In genomic region chr3:179852117-179852886, GRCh38 we compare ENCODE assay signal across 7 cellular contexts.
DNase-seq lines count a peak whose midpoint lies in the region; ATAC-seq and TF ChIP-seq lines count a peak whose summit lies in the region.

No MANE protein-coding gene starts in this region.

- ATAC-seq in GM18861 (IDR thresholded peaks at IDR 0.05; ENCODE audit: unreplicated experiment) (peak; percentile 86), HG02981 (IDR thresholded peaks at IDR 0.05; ENCODE audit: unreplicated experiment) (peak; percentile 90), left lobe of liver (peak; percentile 38)

- WGBS in esophagus muscularis mucosa, result 79% methylated on average over 4 of the region's 4 CpGs

- no peak overlapping the region for H3K27ac ChIP-seq in esophagus muscularis mucosa (replicated peaks in 1 of 4)

- TF ChIP-seq CTCF in esophagus muscularis mucosa (IDR thresholded peaks at IDR 0.05), result no peak

- no peaks in the 10 kb centered on the region for H3K27me3 ChIP-seq in esophagus muscularis mucosa

- no peaks in the 10 kb centered on the region for H3K9me3 ChIP-seq in esophagus muscularis mucosa

- no peaks in the 10 kb centered on the region for H3K4me1 ChIP-seq in esophagus muscularis mucosa

- TF ChIP-seq EP300 in esophagus muscularis mucosa (IDR thresholded peaks at IDR 0.05), result no peak

- intact Hi-C loops in esophagus muscularis mucosa (cut with DNase I), result no loop called here

- DNase-seq in SIG-M5 treated with dmso at 0.1 percent for 504 hours (lab: John Stamatoyannopoulos, UW; ENCODE audit: unreplicated experiment), result peak; percentile 94
- DNase-seq in left lobe of liver (ENCODE audit: low spot score), result no peak
- DNase-seq in esophagus muscularis mucosa (ENCODE audit: extremely low spot score), result no peak
- no peak for DNase-seq in NCI-H1694 treated with DMSO at 0.1 percent for 48 hours (lab: John Stamatoyannopoulos, UW)
- no peak for DNase-seq in NCI-H345 (lab: John Stamatoyannopoulos, UW)

- H3K36me3 ChIP-seq in esophagus muscularis mucosa, result no peaks in the 10 kb centered on the region

- H3K4me3 ChIP-seq in esophagus muscularis mucosa, result no peak overlapping the region

- no peak for TF ChIP-seq POLR2A in esophagus muscularis mucosa (IDR thresholded peaks at IDR 0.05; ENCODE audit: low read depth)

Comparison
In these comparisons a context has a peak if more than half of its experiments do, and no peak if none do; other contexts are left out.
1. ATAC-seq: peak in every context shown above with its lines; median percentile 90 in HG02981; 86 in GM18861; 38 in left lobe of liver.